21 cellular contexts compared by ENCODE assay signal in the genomic region with DNA sequence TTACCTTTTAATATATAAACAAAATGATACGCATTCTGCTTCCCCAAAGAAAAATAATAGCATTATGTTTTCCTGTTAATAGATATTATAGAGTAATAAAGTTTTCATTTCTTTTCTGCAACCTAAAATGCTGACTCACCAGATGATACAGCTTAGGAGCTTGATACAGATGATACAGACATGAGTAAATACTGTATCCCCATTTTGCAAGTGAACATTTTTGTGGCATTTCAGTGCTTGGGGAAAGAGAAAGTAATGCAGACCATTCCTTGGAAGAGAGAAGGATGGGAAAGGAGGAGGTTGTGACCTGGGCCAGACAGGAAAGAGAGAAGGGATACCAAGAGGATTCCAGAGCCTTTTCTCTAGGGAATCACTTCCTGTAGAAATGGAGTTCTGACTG.
DNase-seq lines count a peak whose midpoint lies in the region; ATAC-seq and TF ChIP-seq lines count a peak whose summit lies in the region.
"Had no signal": no experiment of that assay in that cellular context is flagged by ENCODE, and none has a peak within 500 bp of the region (broad histone marks: within the 10 kb centered on the region; RNA-seq: fewer than 3 reads in every experiment).

No MANE protein-coding gene starts in this region.

- H3K9ac ChIP-seq in fibroblast of lung (ENCODE audit: insufficient read depth, low read length) (no peak overlapping the region), Karpas-422 (ENCODE audit: low read length) (no peak overlapping the region)

- H3K27me3 ChIP-seq in fibroblast of lung (ENCODE audit: control insufficient read depth, insufficient read depth, low read length) (no peaks in the 10 kb centered on the region), Karpas-422 (ENCODE audit: low read length) (no peaks in the 10 kb centered on the region)
- H3K27me3 ChIP-seq: spleen, transverse colon had no signal

- peak; percentile 94 for DNase-seq in EH (ENCODE audit: low read depth)
- DNase-seq in RKO (ENCODE audit: low spot score), result peak; percentile 17
- peak; percentile 55 to 86 for DNase-seq in fibroblast of lung (ENCODE audit: low read depth in 2 of 2)
- peak; percentile 69 for DNase-seq in renal cortical epithelial cell (ENCODE audit: low read depth)
- DNase-seq in Karpas-422, result no peak
- DNase-seq in NCI-H1105 treated with DMSO at 0.1 percent for 48 hours (lab: John Stamatoyannopoulos, UW), result no peak
- DNase-seq: activated CD4-positive, alpha-beta T cell treated with anti-CD3 and anti-CD28 coated beads, Interleukin-2, amount 10 ng/mL, durations not matched to agents 24 days and 14 days; caudate nucleus; CD4-positive, CD25-positive, alpha-beta regulatory T cell; effector memory CD4-positive, alpha-beta T cell; foreskin melanocyte; naive B cell; NCI-H1694; NCI-H510A; spleen; transverse colon had no signal

- peak overlapping the region; percentile 52 for H3K27ac ChIP-seq in fibroblast of lung (ENCODE audit: insufficient read depth, low read length)
- no peak overlapping the region for H3K27ac ChIP-seq in Karpas-422 (ENCODE audit: low read length)
- H3K27ac ChIP-seq: SK-N-MC, spleen, transverse colon had no signal

- no peak for ATAC-seq in GM21825 (IDR thresholded peaks at IDR 0.05; ENCODE audit: unreplicated experiment)
- no peak for ATAC-seq in GM19023 (IDR thresholded peaks at IDR 0.05; ENCODE audit: unreplicated experiment)
- ATAC-seq: GM23338; stimulated activated effector memory CD8-positive, alpha-beta T cell treated with anti-CD3 and anti-CD28 coated beads, Interleukin-12 subunit alpha, Interleukin-12 subunit beta, amount 100 ng/mL, for 72 hours had no signal

- H3K4me3 ChIP-seq in fibroblast of lung (replicated peaks in 1 of 4; ENCODE audit: control extremely low read depth in 1 of 4, insufficient read depth in 1 of 4, low read depth in 3 of 4, low read length in 4 of 4) (no peak overlapping the region), Karpas-422 (ENCODE audit: low read length) (no peak overlapping the region)
- H3K4me3 ChIP-seq: GM23338, SK-N-MC, spleen, transverse colon had no signal

- H3K9me3 ChIP-seq in fibroblast of lung (ENCODE audit: control insufficient read depth, insufficient read depth, low read depth, low read length), result no peaks in the 10 kb centered on the region
- no peaks in the 10 kb centered on the region for H3K9me3 ChIP-seq in Karpas-422 (ENCODE audit: low read length)
- H3K9me3 ChIP-seq: transverse colon had no signal

- no peak overlapping the region for H3K4me2 ChIP-seq in fibroblast of lung (ENCODE audit: extremely low read depth, insufficient read depth, low read length)
- H3K4me2 ChIP-seq in Karpas-422 (ENCODE audit: low read depth, low read length, poor library complexity, severe bottlenecking), result no peak overlapping the region
- H3K4me2 ChIP-seq: GM23338 had no signal

- H3K4me1 ChIP-seq in fibroblast of lung (ENCODE audit: control insufficient read depth, extremely low read depth, insufficient read depth, low read length) (peaks cover 6% of the 10 kb centered on the region), Karpas-422 (ENCODE audit: low read length) (no peaks in the 10 kb centered on the region)
- H3K4me1 ChIP-seq: spleen, transverse colon had no signal

- no peaks in the 10 kb centered on the region for H3K9me2 ChIP-seq in Karpas-422 (replicated peaks; ENCODE audit: insufficient read depth, low read length)

- no peaks in the 10 kb centered on the region for H3K79me2 ChIP-seq in fibroblast of lung (ENCODE audit: control insufficient read depth, insufficient read depth, low read length)
- no peaks in the 10 kb centered on the region for H3K79me2 ChIP-seq in Karpas-422 (ENCODE audit: low read length)

- H4K20me1 ChIP-seq in fibroblast of lung (ENCODE audit: control insufficient read depth, extremely low read depth, insufficient read depth, low read length), result no peaks in the 10 kb centered on the region
- no peaks in the 10 kb centered on the region for H4K20me1 ChIP-seq in Karpas-422 (ENCODE audit: insufficient read depth, low read depth, low read length)

- H3K36me3 ChIP-seq in fibroblast of lung (ENCODE audit: control insufficient read depth, insufficient read depth, low read length), result no peaks in the 10 kb centered on the region
- no peaks in the 10 kb centered on the region for H3K36me3 ChIP-seq in Karpas-422 (ENCODE audit: insufficient read depth, low read length)
- H3K36me3 ChIP-seq: spleen, transverse colon had no signal

- TF ChIP-seq CTCF in fibroblast of lung (conservative IDR thresholded peaks at IDR 0.05 in 1 of 2, IDR thresholded peaks at IDR 0.05 in 1 of 2; ENCODE audit: low read depth in 1 of 2, low read length in 2 of 2), result no peak

- H2AFZ ChIP-seq in fibroblast of lung (ENCODE audit: low read length) (peak overlapping the region; percentile 70), Karpas-422 (ENCODE audit: low read length) (no peak overlapping the region)
- H2AFZ ChIP-seq: GM23338 had no signal

Comparison
In these comparisons a context has a peak if more than half of its experiments do, and no peak if none do; other contexts are left out.
1. DNase-seq: peak in EH (single experiment), RKO (single experiment), fibroblast of lung (2 of 2) and renal cortical epithelial cell (single experiment); none in Karpas-422 (single experiment) and NCI-H1105 treated with DMSO at 0.1 percent for 48 hours (single experiment).